ENCODE assay signal across 16 cellular contexts in the genomic region with DNA sequence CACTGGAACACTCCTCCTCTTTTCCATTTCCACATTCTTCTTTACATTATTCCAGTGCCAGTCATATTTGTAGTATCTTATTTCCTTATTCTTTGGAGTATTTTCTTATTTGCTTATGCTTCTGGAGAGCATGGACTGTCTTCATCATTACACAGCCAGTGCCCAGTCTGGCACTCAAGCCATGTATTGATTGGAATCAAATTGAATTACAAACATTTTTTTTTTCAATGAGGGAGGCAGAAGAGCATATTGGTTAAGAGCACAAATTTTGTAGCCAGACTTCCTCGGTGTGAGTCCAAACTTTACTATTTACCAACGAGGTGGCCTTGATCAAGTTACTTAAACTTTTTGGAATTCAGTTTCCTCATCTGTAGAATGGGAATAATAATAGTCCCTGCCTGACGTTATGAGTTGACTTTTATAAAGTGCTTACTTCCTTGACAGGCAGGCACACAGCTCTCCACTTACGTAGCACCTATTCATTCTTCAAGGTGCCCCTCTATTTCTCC.
DNase-seq lines count a peak whose midpoint lies in the region; ATAC-seq, FAIRE-seq and TF ChIP-seq lines count a peak whose summit lies in the region.
"Had no signal": no experiment of that assay in that cellular context is flagged by ENCODE, and none has a peak within 500 bp of the region (broad histone marks: within the 10 kb centered on the region; RNA-seq: fewer than 3 reads in every experiment).

No MANE protein-coding gene starts in this region.

- intact Hi-C loops in activated CD4-positive, alpha-beta T cell treated with anti-CD3 and anti-CD28 coated beads, Interleukin-2, amount 10 ng/mL, durations not matched to agents 24 days and 14 days (cut with micrococcal nuclease), result no loop called here
- intact Hi-C loops in HepG2 (cut with micrococcal nuclease; ENCODE audit: unreplicated experiment) (no loop called here), upper lobe of right lung (cut with DNase I) (no loop called here)

- H3K36me3 ChIP-seq in SU-DHL-6 (ENCODE audit: low read length), result no peaks in the 10 kb centered on the region
- H3K36me3 ChIP-seq in HepG2 (replicated peaks in 1 of 2; ENCODE audit: control insufficient read depth in 1 of 2, insufficient read depth in 2 of 2, low read length in 2 of 2), result no peaks in the 10 kb centered on the region
- no peaks in the 10 kb centered on the region for H3K36me3 ChIP-seq in upper lobe of right lung
- no peaks in the 10 kb centered on the region for H3K36me3 ChIP-seq in smooth muscle cell (ENCODE audit: low read depth)

- H3K4me3 ChIP-seq in SU-DHL-6 (ENCODE audit: insufficient read depth, low read length, poor library complexity, severe bottlenecking), result peak overlapping the region; percentile 11
- H3K4me3 ChIP-seq in HepG2 (replicated peaks in 1 of 3; ENCODE audit: insufficient read depth in 1 of 3, low read depth in 2 of 3, low read length in 3 of 3), result no peak overlapping the region
- no peak overlapping the region for H3K4me3 ChIP-seq in upper lobe of right lung
- H3K4me3 ChIP-seq in smooth muscle cell, result no peak overlapping the region
- H3K4me3 ChIP-seq: GM23248 had no signal

- H3K4me2 ChIP-seq in SU-DHL-6 (ENCODE audit: low read depth, low read length, poor library complexity, severe bottlenecking) (peak overlapping the region; percentile 67), HepG2 (ENCODE audit: low read depth, low read length) (no peak overlapping the region), smooth muscle cell (no peak overlapping the region)

- POLR2A ChIA-PET in HepG2 (lab: Yijun Ruan, JAX), result no interaction called here

- TF ChIP-seq CTCF in SU-DHL-6 (IDR thresholded peaks at IDR 0.05; ENCODE audit: insufficient read depth, low read length, poor library complexity, severe bottlenecking) (no peak), HepG2 (CRISPR knock-in tag; IDR thresholded peaks at IDR 0.05) (no peak), upper lobe of right lung (IDR thresholded peaks at IDR 0.05) (no peak), smooth muscle cell (IDR thresholded peaks at IDR 0.05; ENCODE audit: borderline replicate concordance, insufficient read depth, poor library complexity, severe bottlenecking) (no peak)

- H3K9me3 ChIP-seq in SU-DHL-6 (ENCODE audit: insufficient read depth, low read length) (no peaks in the 10 kb centered on the region), HepG2 (ENCODE audit: low read length) (no peaks in the 10 kb centered on the region), upper lobe of right lung (no peaks in the 10 kb centered on the region), smooth muscle cell (replicated peaks; ENCODE audit: low read depth) (no peaks in the 10 kb centered on the region)
- H3K9me3 ChIP-seq: Caco-2 had no signal

- peaks cover 6% of the 10 kb centered on the region for H3K9me3 Mint-ChIP-seq in activated CD4-positive, alpha-beta T cell treated with anti-CD3 and anti-CD28 coated beads, Interleukin-2, amount 10 ng/mL, durations not matched to agents 24 days and 14 days
- H3K9me3 Mint-ChIP-seq: CD14-positive monocyte; CD8-positive, alpha-beta memory T cell; IgD-negative memory B cell had no signal

- FAIRE-seq in HepG2 (lab: Jason Lieb, UNC), result no peak

- peaks cover 50% of the 10 kb centered on the region for H3K4me1 Mint-ChIP-seq in activated CD4-positive, alpha-beta T cell treated with anti-CD3 and anti-CD28 coated beads, Interleukin-2, amount 10 ng/mL, durations not matched to agents 24 days and 14 days

- H3K27ac ChIP-seq in SU-DHL-6 (ENCODE audit: low read depth, low read length), result peak overlapping the region; percentile 99
- H3K27ac ChIP-seq in HepG2 (ENCODE audit: extremely low read length, insufficient read depth, low read length), result no peak overlapping the region
- no peak overlapping the region for H3K27ac ChIP-seq in upper lobe of right lung
- no peak overlapping the region for H3K27ac ChIP-seq in smooth muscle cell (ENCODE audit: low read depth)
- H3K27ac ChIP-seq: 22Rv1, GM23248 had no signal

- H3K27ac Mint-ChIP-seq in activated CD4-positive, alpha-beta T cell treated with anti-CD3 and anti-CD28 coated beads, Interleukin-2, amount 10 ng/mL, durations not matched to agents 24 days and 14 days, result peak overlapping the region; percentile 25
- H3K27ac Mint-ChIP-seq: CD14-positive monocyte, IgD-negative memory B cell had no signal

- CTCF ChIA-PET in HepG2 (lab: Yijun Ruan, JAX; ENCODE audit: low intra/inter-chr PET ratio, low total read pairs), result no interaction called here

- WGBS in HepG2 (ENCODE audit: low lambda C conversion rate), result 23% methylated on average over 4 of the region's 4 CpGs
- WGBS in smooth muscle cell (ENCODE audit: low lambda C conversion rate), result 82% methylated on average over 4 of the region's 4 CpGs

- BruUV-seq in HepG2 (replicated peaks; lab: Mats Ljungman, UMichigan), result no TSS peak

- no peak for TF ChIP-seq RAD21 in HepG2 (CRISPR knock-in tag; IDR thresholded peaks at IDR 0.05)

- ATAC-seq in HepG2 (no peak), upper lobe of right lung (no peak)

- H3K27me3 ChIP-seq in SU-DHL-6 (ENCODE audit: low read length), result no peaks in the 10 kb centered on the region
- H3K27me3 ChIP-seq in HepG2 (ENCODE audit: control insufficient read depth in 1 of 2, insufficient read depth in 2 of 2, low read length in 2 of 2), result peaks cover 0 to 1% of the 10 kb centered on the region in 2 experiments; a peak in 1 of 5 replicates
- no peaks in the 10 kb centered on the region for H3K27me3 ChIP-seq in upper lobe of right lung
- no peaks in the 10 kb centered on the region for H3K27me3 ChIP-seq in smooth muscle cell (ENCODE audit: low read depth)

- in situ Hi-C loops in HepG2 (cut with HindIII; ENCODE audit: extremely low pct_ligation_motif_present, low pct_unique_long_range_greater_than_20kb), result no loop called here

- no peak for DNase-seq in activated CD4-positive, alpha-beta T cell treated with anti-CD3 and anti-CD28 coated beads, Interleukin-2, amount 10 ng/mL, durations not matched to agents 24 days and 14 days
- no peak for DNase-seq in activated CD4-positive, alpha-beta T cell treated with anti-CD3 and anti-CD28 coated beads for 1 hour
- DNase-seq in HepG2 (ENCODE audit: low spot score), result no peak
- no peak for DNase-seq in upper lobe of right lung
- DNase-seq in hepatic stellate cell (ENCODE audit: low spot score), result no peak
- no peak for DNase-seq in smooth muscle cell (lab: John Stamatoyannopoulos, UW; ENCODE audit: unreplicated experiment)
- DNase-seq: Caco-2; CD8-positive, alpha-beta memory T cell; DND-41; GF-D8; GM23248; H7 had no signal

- peaks cover 51% of the 10 kb centered on the region for H3K4me1 ChIP-seq in HepG2 (ENCODE audit: insufficient read depth, low read length)
- H3K4me1 ChIP-seq in upper lobe of right lung, result no peaks in the 10 kb centered on the region
- H3K4me1 ChIP-seq in smooth muscle cell (ENCODE audit: low read depth), result no peaks in the 10 kb centered on the region
- H3K4me1 ChIP-seq: Caco-2 had no signal

- H3K9ac ChIP-seq in SU-DHL-6 (ENCODE audit: low read length), result peak overlapping the region; percentile 65
- H3K9ac ChIP-seq in HepG2 (ENCODE audit: insufficient read depth, low read depth, low read length), result no peak overlapping the region
- H3K9ac ChIP-seq in smooth muscle cell (ENCODE audit: low read depth), result no peak overlapping the region
- H3K9ac ChIP-seq: GM23248 had no signal

- TF ChIP-seq POLR2A in HepG2 (IDR thresholded peaks at IDR 0.05; ENCODE audit: insufficient read depth in 1 of 2, low read depth in 2 of 2, low read length in 2 of 2), result no peak

- H3F3A ChIP-seq in SU-DHL-6 (ENCODE audit: insufficient read depth) (peaks cover 78% of the 10 kb centered on the region), smooth muscle cell (ENCODE audit: low read depth) (no peaks in the 10 kb centered on the region)

- no peak overlapping the region for H2AFZ ChIP-seq in SU-DHL-6 (ENCODE audit: low read depth, low read length, severe bottlenecking)
- H2AFZ ChIP-seq in HepG2 (ENCODE audit: low read length), result no peak overlapping the region
- H2AFZ ChIP-seq in smooth muscle cell (ENCODE audit: low read depth), result no peak overlapping the region
- H2AFZ ChIP-seq: GM23248 had no signal

- H3K4me3 Mint-ChIP-seq in activated CD4-positive, alpha-beta T cell treated with anti-CD3 and anti-CD28 coated beads, Interleukin-2, amount 10 ng/mL, durations not matched to agents 24 days and 14 days, result no peak overlapping the region
- H3K4me3 Mint-ChIP-seq: CD14-positive monocyte; CD8-positive, alpha-beta memory T cell had no signal

- TF ChIP-seq EP300 in HepG2 (IDR thresholded peaks at IDR 0.05; ENCODE audit: low read depth in 2 of 2, low read length in 2 of 2) (no peak), HepG2 (CRISPR knock-in tag; IDR thresholded peaks at IDR 0.05; ENCODE audit: borderline replicate concordance) (no peak)

- no peaks in the 10 kb centered on the region for H3K9me2 ChIP-seq in SU-DHL-6 (replicated peaks; ENCODE audit: insufficient read depth, low read length)

- H3K27me3 Mint-ChIP-seq in activated CD4-positive, alpha-beta T cell treated with anti-CD3 and anti-CD28 coated beads, Interleukin-2, amount 10 ng/mL, durations not matched to agents 24 days and 14 days, result peaks cover 1% of the 10 kb centered on the region

- no peaks in the 10 kb centered on the region for H4K20me1 ChIP-seq in SU-DHL-6 (ENCODE audit: low read depth, low read length)
- H4K20me1 ChIP-seq in HepG2 (ENCODE audit: insufficient read depth, low read length), result no peaks in the 10 kb centered on the region
- H4K20me1 ChIP-seq in smooth muscle cell (ENCODE audit: low read depth), result no peaks in the 10 kb centered on the region

- no peaks in the 10 kb centered on the region for H3K36me3 Mint-ChIP-seq in activated CD4-positive, alpha-beta T cell treated with anti-CD3 and anti-CD28 coated beads, Interleukin-2, amount 10 ng/mL, durations not matched to agents 24 days and 14 days (ENCODE audit: low read depth)
- H3K36me3 Mint-ChIP-seq: CD8-positive, alpha-beta memory T cell; IgD-negative memory B cell had no signal

- H3K79me2 ChIP-seq in SU-DHL-6 (ENCODE audit: insufficient read depth, low read length) (peaks cover 18% of the 10 kb centered on the region; the same call in 1 of the 2 replicates), HepG2 (ENCODE audit: insufficient read depth, low read length) (no peaks in the 10 kb centered on the region), smooth muscle cell (ENCODE audit: low read depth) (no peaks in the 10 kb centered on the region)

TF ChIP-seq in HepG2, 621 proteins besides CTCF, POLR2A, EP300 and RAD21:
- TF ChIP-seq NR2C2 (CRISPR knock-in tag; IDR thresholded peaks at IDR 0.05; ENCODE audit: borderline replicate concordance) (no peak), ZNF446 (CRISPR knock-in tag; IDR thresholded peaks at IDR 0.05) (no peak), ZMYM3 (CRISPR knock-in tag; IDR thresholded peaks at IDR 0.05) (no peak), ZNF629 (CRISPR knock-in tag; conservative IDR thresholded peaks at IDR 0.05) (peak; percentile 54)
